1 cellular context compared by ENCODE assay signal in genomic region chr9:133029994-133030316, GRCh38.
A peak's percentile ranks its signal among the peaks of the same experiment; 100 is the strongest.
TF ChIP-seq lines count a peak whose summit lies in the region.

No MANE protein-coding gene starts in this region.

TF ChIP-seq in K562, 482 proteins besides CTCF, POLR2A, EP300 and RAD21 (continued from another document and continues in another):
- TF ChIP-seq BCLAF1 (IDR thresholded peaks at IDR 0.05; ENCODE audit: borderline replicate concordance in 1 of 2, control insufficient read depth in 1 of 2, low read depth in 2 of 2, low read length in 1 of 2): no peak
- no peak for TF ChIP-seq ZBTB43 (CRISPR knock-in tag; IDR thresholded peaks at IDR 0.05)
- 0 out of 2 replicates have a peak, but pooled peaks have one; percentile 13 for TF ChIP-seq HDAC2 (IDR thresholded peaks at IDR 0.05)
- peak; percentile 73 for TF ChIP-seq PHF20 (IDR thresholded peaks at IDR 0.05; ENCODE audit: partially characterized antibody)
- TF ChIP-seq BRCA1 (IDR thresholded peaks at IDR 0.05): no peak
- TF ChIP-seq BRCA1 (CRISPR knock-in tag; IDR thresholded peaks at IDR 0.05): no peak
- 0 out of 2 replicates have a peak, but pooled peaks have one; percentile 22 for TF ChIP-seq OTX1 (CRISPR knock-in tag; IDR thresholded peaks at IDR 0.05)
- TF ChIP-seq ZKSCAN3 (CRISPR knock-in tag; IDR thresholded peaks at IDR 0.05): no peak
- no peak for TF ChIP-seq MTA1 (IDR thresholded peaks at IDR 0.05; ENCODE audit: borderline replicate concordance)
- TF ChIP-seq MEF2D (tag; conservative IDR thresholded peaks at IDR 0.05; ENCODE audit: low read depth): no peak
- no peak for TF ChIP-seq CBFA2T3 (IDR thresholded peaks at IDR 0.05)
- TF ChIP-seq SIN3B (IDR thresholded peaks at IDR 0.05; ENCODE audit: low read depth): peak; percentile 76
- no peak for TF ChIP-seq ZNF830 (CRISPR knock-in tag; IDR thresholded peaks at IDR 0.05)
- TF ChIP-seq PHB (CRISPR knock-in tag; IDR thresholded peaks at IDR 0.05): no peak
- TF ChIP-seq XRCC3 (IDR thresholded peaks at IDR 0.05): no peak
- TF ChIP-seq BMI1 (IDR thresholded peaks at IDR 0.05; ENCODE audit: low read length): no peak
- no peak for TF ChIP-seq TAF9B (IDR thresholded peaks at IDR 0.05; ENCODE audit: partially characterized antibody)
- no peak for TF ChIP-seq ZNF407 (IDR thresholded peaks at IDR 0.05; ENCODE audit: low read depth)
- TF ChIP-seq KLF6 (CRISPR knock-in tag; IDR thresholded peaks at IDR 0.05; ENCODE audit: borderline replicate concordance): no peak
- TF ChIP-seq ZNF347 (CRISPR knock-in tag; IDR thresholded peaks at IDR 0.05; ENCODE audit: low read depth): no peak
- no peak for TF ChIP-seq EHMT2 (IDR thresholded peaks at IDR 0.05)
- no peak for TF ChIP-seq NRF1 (conservative IDR thresholded peaks at IDR 0.05 in 1 of 2, IDR thresholded peaks at IDR 0.05 in 1 of 2)
- TF ChIP-seq PHF21A (IDR thresholded peaks at IDR 0.05; ENCODE audit: borderline replicate concordance, low read depth): no peak
- TF ChIP-seq ATF3 (IDR thresholded peaks at IDR 0.05): no peak
- no peak for TF ChIP-seq ATF3 (CRISPR knock-in tag; conservative IDR thresholded peaks at IDR 0.05)
- TF ChIP-seq RHOXF2B (CRISPR knock-in tag; conservative IDR thresholded peaks at IDR 0.05): no peak
- no peak for TF ChIP-seq FOXP4 (CRISPR knock-in tag; IDR thresholded peaks at IDR 0.05; ENCODE audit: borderline replicate concordance)
- TF ChIP-seq RFX1 (IDR thresholded peaks at IDR 0.05): no peak
- no peak for TF ChIP-seq CREM (IDR thresholded peaks at IDR 0.05; ENCODE audit: low read depth)
- no peak for TF ChIP-seq SOX6 (IDR thresholded peaks at IDR 0.05)
- no peak for TF ChIP-seq ZZZ3 (IDR thresholded peaks at IDR 0.05)
- TF ChIP-seq ZNF316 (IDR thresholded peaks at IDR 0.05): no peak
- no peak for TF ChIP-seq ZNF282 (CRISPR knock-in tag; IDR thresholded peaks at IDR 0.05)
- TF ChIP-seq SP2 (IDR thresholded peaks at IDR 0.05; ENCODE audit: extremely low read depth, low read depth, low read length, poor library complexity, severe bottlenecking): no peak
- TF ChIP-seq ZNF354B (CRISPR knock-in tag; IDR thresholded peaks at IDR 0.05): no peak
- no peak for TF ChIP-seq PTTG1 (tag; IDR thresholded peaks at IDR 0.05; ENCODE audit: low read depth)
- no peak for TF ChIP-seq BCL6 (CRISPR knock-in tag; IDR thresholded peaks at IDR 0.05)
- TF ChIP-seq CHD4 (IDR thresholded peaks at IDR 0.05; ENCODE audit: insufficient read depth, insufficient replicate concordance, low read depth, low read length, poor library complexity, severe bottlenecking): no peak
- no peak for TF ChIP-seq ZC3H8 (IDR thresholded peaks at IDR 0.05)
- peak; percentile 39; the same call in 1 of the 2 replicates for TF ChIP-seq ZBTB7A (IDR thresholded peaks at IDR 0.05; ENCODE audit: borderline replicate concordance, control insufficient read depth, low read depth, low read length)
- no peak for TF ChIP-seq ILK (tag; IDR thresholded peaks at IDR 0.05; ENCODE audit: borderline replicate concordance, low read depth)
- no peak for TF ChIP-seq E4F1 (CRISPR knock-in tag; IDR thresholded peaks at IDR 0.05; ENCODE audit: borderline replicate concordance)
- no peak for TF ChIP-seq NCOA6 (IDR thresholded peaks at IDR 0.05)
- TF ChIP-seq IRF1 (CRISPR knock-in tag; IDR thresholded peaks at IDR 0.05; ENCODE audit: borderline replicate concordance): no peak
- no peak for TF ChIP-seq TARDBP (IDR thresholded peaks at IDR 0.05)
- TF ChIP-seq SMAD1 (IDR thresholded peaks at IDR 0.05; ENCODE audit: low read depth, low read length, partially characterized antibody): no peak
- TF ChIP-seq CREB1 (IDR thresholded peaks at IDR 0.05): no peak
- TF ChIP-seq CREB1 (CRISPR knock-in tag; IDR thresholded peaks at IDR 0.05): no peak
- TF ChIP-seq FOXM1 (IDR thresholded peaks at IDR 0.05; ENCODE audit: low read depth): no peak
- TF ChIP-seq FOXM1 (CRISPR knock-in tag; IDR thresholded peaks at IDR 0.05; ENCODE audit: low read depth): no peak
- no peak for TF ChIP-seq ARNT (IDR thresholded peaks at IDR 0.05)
- TF ChIP-seq THRA (IDR thresholded peaks at IDR 0.05): no peak
- TF ChIP-seq HEY1 (CRISPR knock-in tag; IDR thresholded peaks at IDR 0.05; ENCODE audit: borderline replicate concordance): no peak
